In genomic region chr19:46660008-46660517, GRCh38 we compare ENCODE assay signal across 8 cellular contexts. TPM values are rescaled to one million over a fixed set of nuclear protein-coding genes. Genes with fewer than 3 reads are reported as not detected.
DNase-seq lines count a peak whose midpoint lies in the region; ATAC-seq and TF ChIP-seq lines count a peak whose summit lies in the region.

No MANE protein-coding gene starts in this region.

- peak overlapping the region; percentile 78 for H3K4me2 ChIP-seq in Loucy (ENCODE audit: low read depth, low read length, poor library complexity, severe bottlenecking)

- peaks cover 41% of the 10 kb centered on the region for H3K27me3 Mint-ChIP-seq in CD4-positive, CD25-positive, alpha-beta regulatory T cell
- H3K27me3 Mint-ChIP-seq in nephron (ENCODE audit: low read depth), result peaks cover 5% of the 10 kb centered on the region

- no peak overlapping the region for H3K27ac ChIP-seq in CD4-positive, CD25-positive, alpha-beta regulatory T cell (ENCODE audit: insufficient read depth, low read length, poor library complexity, severe bottlenecking)
- H3K27ac ChIP-seq in duodenal mucosa (ENCODE audit: low read depth, low read length), result no peak overlapping the region

- peaks cover 5 to 28% (median 8%) of the 10 kb centered on the region in 4 donors for H3K4me1 Mint-ChIP-seq in CD4-positive, CD25-positive, alpha-beta regulatory T cell
- H3K4me1 Mint-ChIP-seq in nephron, result peaks cover 23% of the 10 kb centered on the region

- H2AFZ ChIP-seq in Loucy (ENCODE audit: low read length), result no peak overlapping the region

- no peaks in the 10 kb centered on the region for H3K36me3 ChIP-seq in CD4-positive, CD25-positive, alpha-beta regulatory T cell (ENCODE audit: control insufficient read depth, insufficient read depth, low read length)
- H3K36me3 ChIP-seq in Loucy (ENCODE audit: insufficient read depth, low read length), result no peaks in the 10 kb centered on the region
- no peaks in the 10 kb centered on the region for H3K36me3 ChIP-seq in duodenal mucosa (ENCODE audit: control insufficient read depth in 1 of 2, insufficient read depth in 2 of 2, low read length in 2 of 2)

- peak overlapping the region in 2 of 3 donors; percentile 17 to 31 for H3K27ac Mint-ChIP-seq in CD4-positive, CD25-positive, alpha-beta regulatory T cell
- H3K27ac Mint-ChIP-seq in nephron, result peak overlapping the region; percentile 96 to 98 (median 98)

- H3K9me2 ChIP-seq in Loucy (replicated peaks; ENCODE audit: low read depth, low read length), result no peaks in the 10 kb centered on the region

- H3K4me1 ChIP-seq in CD4-positive, CD25-positive, alpha-beta regulatory T cell (ENCODE audit: control insufficient read depth, insufficient read depth, low read length, poor library complexity, severe bottlenecking), result peaks cover 30% of the 10 kb centered on the region
- peaks cover 27% of the 10 kb centered on the region for H3K4me1 ChIP-seq in Loucy (ENCODE audit: insufficient read depth, low read length, poor library complexity, severe bottlenecking)
- H3K4me1 ChIP-seq in duodenal mucosa (ENCODE audit: control insufficient read depth in 1 of 2, insufficient read depth in 2 of 2, low read length in 2 of 2), result peaks cover 10 to 21% of the 10 kb centered on the region in 2 donors

- no peak for ATAC-seq in CD4-positive, CD25-positive, alpha-beta regulatory T cell (ENCODE audit: low read depth in 2 of 2)
- ATAC-seq in HG03460 (IDR thresholded peaks at IDR 0.05; ENCODE audit: unreplicated experiment), result no peak
- ATAC-seq in HG03442 (IDR thresholded peaks at IDR 0.05; ENCODE audit: unreplicated experiment), result no peak
- ATAC-seq in HG03280 (IDR thresholded peaks at IDR 0.05; ENCODE audit: unreplicated experiment), result no peak

- peak overlapping the region; percentile 16 to 82 (median 70) for H3K4me3 Mint-ChIP-seq in CD4-positive, CD25-positive, alpha-beta regulatory T cell
- peak overlapping the region; percentile 93 to 99 (median 97) for H3K4me3 Mint-ChIP-seq in nephron

- peaks cover 0 to 2% (median 0%) of the 10 kb centered on the region in 7 donors for H3K9me3 Mint-ChIP-seq in CD4-positive, CD25-positive, alpha-beta regulatory T cell
- H3K9me3 Mint-ChIP-seq in nephron, result no peaks in the 10 kb centered on the region

- no peaks in the 10 kb centered on the region for H3K36me3 Mint-ChIP-seq in CD4-positive, CD25-positive, alpha-beta regulatory T cell
- peaks cover 16% of the 10 kb centered on the region for H3K36me3 Mint-ChIP-seq in nephron (ENCODE audit: low read depth)

- no peak overlapping the region for H3K9ac ChIP-seq in Loucy (ENCODE audit: low read depth, low read length, poor library complexity, severe bottlenecking)
- peak overlapping the region; percentile 0 to 18 for H3K9ac ChIP-seq in duodenal mucosa (ENCODE audit: low read depth in 1 of 2, low read length in 2 of 2)

- TF ChIP-seq CTCF in Loucy (conservative IDR thresholded peaks at IDR 0.05; ENCODE audit: low read length) (no peak), nephron (IDR thresholded peaks at IDR 0.05; ENCODE audit: unreplicated experiment in 3 of 3) (no peak)

- 0 out of 2 replicates have a peak, but pooled peaks cover 4% of the 10 kb centered on the region for H3F3A ChIP-seq in Loucy (ENCODE audit: low read depth)

- no peaks in the 10 kb centered on the region for H4K20me1 ChIP-seq in Loucy (ENCODE audit: insufficient read depth, low read length, poor library complexity, severe bottlenecking)

- H3K4me3 ChIP-seq in CD4-positive, CD25-positive, alpha-beta regulatory T cell (ENCODE audit: low read depth, low read length), result no peak overlapping the region
- H3K4me3 ChIP-seq in Loucy (ENCODE audit: low read length, poor library complexity, severe bottlenecking) (peak overlapping the region; percentile 72), duodenal mucosa (ENCODE audit: low read depth in 1 of 2, low read length in 2 of 2) (peak overlapping the region; percentile 23 to 61)

- H3K79me2 ChIP-seq in Loucy (ENCODE audit: insufficient read depth, low read length), result no peaks in the 10 kb centered on the region

- no peaks in the 10 kb centered on the region for H3K9me3 ChIP-seq in CD4-positive, CD25-positive, alpha-beta regulatory T cell (ENCODE audit: control insufficient read depth in 2 of 2, low read length in 2 of 2)
- H3K9me3 ChIP-seq in Loucy (ENCODE audit: insufficient read depth, low read depth, low read length) (no peaks in the 10 kb centered on the region), duodenal mucosa (ENCODE audit: control insufficient read depth in 1 of 2, low read length in 2 of 2) (no peaks in the 10 kb centered on the region)

- peaks cover 12% of the 10 kb centered on the region for H3K27me3 ChIP-seq in CD4-positive, CD25-positive, alpha-beta regulatory T cell (ENCODE audit: control insufficient read depth, insufficient read depth, low read length)
- H3K27me3 ChIP-seq in Loucy (ENCODE audit: insufficient read depth, low read length, poor library complexity, severe bottlenecking) (no peaks in the 10 kb centered on the region), duodenal mucosa (ENCODE audit: control insufficient read depth in 1 of 2, insufficient read depth in 2 of 2, low read length in 2 of 2) (peaks cover 17 to 34% of the 10 kb centered on the region in 2 donors)

- DNase-seq in CD4-positive, CD25-positive, alpha-beta regulatory T cell, result no peak
- DNase-seq in cerebellum (ENCODE audit: low spot score), result no peak

RNA-seq across cellular contexts. Expression of gene DACT3, which starts 0.9 kb away (rescaled TPM):
- total RNA-seq in CD4-positive, CD25-positive, alpha-beta regulatory T cell, result not detected
- not detected for polyA plus RNA-seq in CD4-positive, CD25-positive, alpha-beta regulatory T cell
- total RNA-seq in cerebellum, result 6.6 TPM

RNA-seq across cellular contexts. Expression of gene GNG8, which starts 24.1 kb away (rescaled TPM):
- not detected for total RNA-seq in CD4-positive, CD25-positive, alpha-beta regulatory T cell
- 10 to 100 TPM in 1 of 4 donors, 1 to 10 TPM in 2, not detected in 1; 6.8 to 15.7 (median 8.6) TPM for polyA plus RNA-seq in CD4-positive, CD25-positive, alpha-beta regulatory T cell
- total RNA-seq in cerebellum, result not detected

RNA-seq across cellular contexts. Expression of gene PTGIR, which starts 35.2 kb away (rescaled TPM):
- 8.6 TPM for total RNA-seq in CD4-positive, CD25-positive, alpha-beta regulatory T cell
- 10 to 100 TPM in 2 of 4 donors, 1 to 10 TPM in 1, under 1 TPM in 1; 0.31 to 16.8 (median 10.1) TPM for polyA plus RNA-seq in CD4-positive, CD25-positive, alpha-beta regulatory T cell
- total RNA-seq in cerebellum, result not detected

RNA-seq across cellular contexts. Expression of gene PRKD2, which starts 56.9 kb away (rescaled TPM):
- total RNA-seq in CD4-positive, CD25-positive, alpha-beta regulatory T cell, result 171 TPM
- polyA plus RNA-seq in CD4-positive, CD25-positive, alpha-beta regulatory T cell, result 10 to 100 TPM; 37.0 to 54.5 (median 44.7) TPM
- 9.8 TPM for total RNA-seq in cerebellum

RNA-seq across cellular contexts. Expression of gene CALM3, which starts 58.9 kb away (rescaled TPM):
- total RNA-seq in CD4-positive, CD25-positive, alpha-beta regulatory T cell, result 286 TPM
- polyA plus RNA-seq in CD4-positive, CD25-positive, alpha-beta regulatory T cell, result 100 to 1,000 TPM; 207 to 361 (median 286) TPM
- 193 TPM for total RNA-seq in cerebellum
